ENCODE assay signal across 8 cellular contexts in the genomic region with DNA sequence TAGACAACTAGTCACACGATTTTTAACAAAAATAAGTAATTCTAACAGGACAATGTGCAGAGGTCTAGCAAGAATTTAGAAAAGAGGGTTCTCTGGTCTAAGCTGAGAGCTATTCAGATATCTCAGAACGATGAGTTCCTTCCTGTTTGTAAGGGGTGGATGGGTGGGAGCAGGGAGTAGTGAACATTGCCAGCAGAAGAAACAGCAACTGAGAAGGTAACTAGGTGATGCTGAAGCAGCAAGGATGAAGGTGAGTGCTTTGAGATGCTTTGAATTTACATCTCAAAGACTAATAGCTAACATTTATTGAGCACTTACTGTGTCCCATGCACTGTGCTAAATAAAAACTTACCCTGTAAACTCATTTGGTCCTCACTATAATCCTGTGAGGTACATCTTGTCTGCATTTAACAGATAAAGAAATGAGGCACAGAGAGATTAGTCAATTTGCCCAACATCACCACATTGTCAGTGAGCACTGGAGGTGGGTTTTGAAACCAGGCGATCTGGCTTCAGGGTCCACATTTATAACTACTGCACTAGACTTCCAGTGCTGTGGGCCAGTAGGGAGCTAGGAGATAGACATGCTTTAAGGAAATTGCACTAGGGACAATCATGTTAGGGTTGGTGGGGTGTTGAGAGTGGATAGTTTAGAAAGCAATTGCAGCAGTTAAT. TPM values are rescaled to one million over a fixed set of nuclear protein-coding genes. Genes with fewer than 3 reads are reported as not detected.
DNase-seq lines count a peak whose midpoint lies in the region; ATAC-seq, FAIRE-seq and TF ChIP-seq lines count a peak whose summit lies in the region.

No MANE protein-coding gene starts in this region.

- H3K27ac ChIP-seq in HUES48 (ENCODE audit: low read depth, low read length) (peak overlapping the region; percentile 48), astrocyte (ENCODE audit: low read depth, low read length) (no peak overlapping the region), neural progenitor cell (no peak overlapping the region)

- H3K27ac Mint-ChIP-seq in astrocyte (ENCODE audit: unreplicated experiment) (peak overlapping the region; percentile 5), osteocyte (ENCODE audit: unreplicated experiment) (peak overlapping the region; percentile 24), neural progenitor cell (no peak overlapping the region)

- H3F3A ChIP-seq in neural progenitor cell (ENCODE audit: low read depth), result peaks cover 57% of the 10 kb centered on the region

- H3K27me3 Mint-ChIP-seq in astrocyte (ENCODE audit: low read depth, unreplicated experiment), result no peaks in the 10 kb centered on the region
- peaks cover 22% of the 10 kb centered on the region for H3K27me3 Mint-ChIP-seq in osteocyte (ENCODE audit: unreplicated experiment)
- H3K27me3 Mint-ChIP-seq in neural progenitor cell (ENCODE audit: insufficient read depth, low read depth), result peaks cover 12% of the 10 kb centered on the region

- peak overlapping the region; percentile 23 for H3K4me3 Mint-ChIP-seq in astrocyte (ENCODE audit: unreplicated experiment)
- H3K4me3 Mint-ChIP-seq in osteocyte (ENCODE audit: unreplicated experiment), result no peak overlapping the region
- H3K4me3 Mint-ChIP-seq in neural progenitor cell, result no peak overlapping the region

- no peaks in the 10 kb centered on the region for H3K9me3 Mint-ChIP-seq in astrocyte (ENCODE audit: unreplicated experiment)
- H3K9me3 Mint-ChIP-seq in osteocyte (ENCODE audit: unreplicated experiment), result no peaks in the 10 kb centered on the region
- H3K9me3 Mint-ChIP-seq in neural progenitor cell, result no peaks in the 10 kb centered on the region

- peaks cover 20% of the 10 kb centered on the region for H3K4me1 Mint-ChIP-seq in astrocyte (ENCODE audit: low read depth, unreplicated experiment)
- peaks cover 1% of the 10 kb centered on the region for H3K4me1 Mint-ChIP-seq in osteocyte (ENCODE audit: unreplicated experiment)
- peaks cover 5% of the 10 kb centered on the region for H3K4me1 Mint-ChIP-seq in neural progenitor cell

- no peak for DNase-seq in activated CD4-positive, CD25-positive, alpha-beta regulatory T cell treated with anti-CD3 and anti-CD28 coated beads, Interleukin-2, amount 50 U/mL, for 72 hours
- DNase-seq in astrocyte (ENCODE audit: low read depth) (no peak), osteocyte (ENCODE audit: extremely low spot score, unreplicated experiment) (no peak), NCI-H82 (lab: John Stamatoyannopoulos, UW) (no peak), neural progenitor cell (ENCODE audit: low spot score) (no peak), SHP77 (lab: John Stamatoyannopoulos, UW) (no peak)

- no peak for TF ChIP-seq CTCF in astrocyte (IDR thresholded peaks at IDR 0.05; ENCODE audit: insufficient read depth, low read depth, low read length)
- TF ChIP-seq CTCF in osteocyte (IDR thresholded peaks at IDR 0.05), result no peak
- TF ChIP-seq CTCF in neural progenitor cell (IDR thresholded peaks at IDR 0.05), result no peak

- H3K79me2 ChIP-seq in astrocyte (ENCODE audit: insufficient read depth, low read length) (peaks cover 18% of the 10 kb centered on the region), neural progenitor cell (ENCODE audit: low read depth) (peaks cover 19% of the 10 kb centered on the region)

- H2AFZ ChIP-seq in astrocyte (ENCODE audit: low read depth, low read length) (no peak overlapping the region), neural progenitor cell (replicated peaks) (no peak overlapping the region)

- H3K4me1 ChIP-seq in HUES48 (ENCODE audit: control insufficient read depth, insufficient read depth, low read length) (peaks cover 7% of the 10 kb centered on the region), astrocyte (ENCODE audit: insufficient read depth, low read length) (no peaks in the 10 kb centered on the region), neural progenitor cell (no peaks in the 10 kb centered on the region)

- FAIRE-seq in astrocyte (lab: Jason Lieb, UNC), result no peak

- ATAC-seq in activated CD4-positive, CD25-positive, alpha-beta regulatory T cell treated with anti-CD3 and anti-CD28 coated beads, Interleukin-2, amount 50 U/mL, for 24 hours, result peak; percentile 25

- H3K9ac ChIP-seq in HUES48 (ENCODE audit: low read depth, low read length), result no peak overlapping the region
- no peak overlapping the region for H3K9ac ChIP-seq in astrocyte (ENCODE audit: low read length)
- H3K9ac ChIP-seq in neural progenitor cell, result no peak overlapping the region

- peaks cover 56% of the 10 kb centered on the region for H4K20me1 ChIP-seq in astrocyte (ENCODE audit: insufficient read depth, low read length)
- peaks cover 54% of the 10 kb centered on the region for H4K20me1 ChIP-seq in neural progenitor cell (ENCODE audit: low read depth)

- no peaks in the 10 kb centered on the region for H3K27me3 ChIP-seq in HUES48 (ENCODE audit: control insufficient read depth, insufficient read depth, low read length)
- peaks cover 10% of the 10 kb centered on the region for H3K27me3 ChIP-seq in astrocyte (ENCODE audit: insufficient read depth, low read length)
- no peaks in the 10 kb centered on the region for H3K27me3 ChIP-seq in neural progenitor cell

- H3K4me2 ChIP-seq in astrocyte (ENCODE audit: low read length) (no peak overlapping the region), neural progenitor cell (no peak overlapping the region)

- peaks cover 28% of the 10 kb centered on the region for H3K36me3 ChIP-seq in HUES48 (ENCODE audit: control insufficient read depth, insufficient read depth, low read length)
- H3K36me3 ChIP-seq in astrocyte (ENCODE audit: insufficient read depth, low read length), result peaks cover 38% of the 10 kb centered on the region
- H3K36me3 ChIP-seq in neural progenitor cell, result peaks cover 13% of the 10 kb centered on the region

- H3K36me3 Mint-ChIP-seq in astrocyte (ENCODE audit: low read depth, unreplicated experiment), result peaks cover 20% of the 10 kb centered on the region
- peaks cover 26% of the 10 kb centered on the region for H3K36me3 Mint-ChIP-seq in osteocyte (ENCODE audit: unreplicated experiment)
- H3K36me3 Mint-ChIP-seq in neural progenitor cell, result peaks cover 23% of the 10 kb centered on the region

- H3K4me3 ChIP-seq in HUES48 (ENCODE audit: low read depth, low read length) (no peak overlapping the region), astrocyte (ENCODE audit: insufficient read depth, low read depth, low read length) (no peak overlapping the region), neural progenitor cell (no peak overlapping the region)

- H3K9me3 ChIP-seq in HUES48 (ENCODE audit: control insufficient read depth, insufficient read depth, low read length) (no peaks in the 10 kb centered on the region), astrocyte (ENCODE audit: insufficient read depth, low read depth, low read length) (no peaks in the 10 kb centered on the region), neural progenitor cell (ENCODE audit: low read depth) (no peaks in the 10 kb centered on the region)

RNA-seq across cellular contexts. Expression of a gene that starts 15.7 kb away (rescaled TPM):
- 213 and 234 TPM in 2 replicates for total RNA-seq in astrocyte
- total RNA-seq in osteocyte, result 166 and 168 TPM in 2 replicates
- total RNA-seq in neural progenitor cell (ENCODE audit: low replicate concordance), result 202 and 211 TPM in 2 replicates

RNA-seq across cellular contexts. Expression of a gene that starts 25.3 kb away (rescaled TPM):
- 0.48 and 0.89 TPM in 2 replicates for total RNA-seq in astrocyte
- not detected in 2 replicates for total RNA-seq in osteocyte
- 38.0 and 52.2 TPM in 2 replicates for total RNA-seq in neural progenitor cell (ENCODE audit: low replicate concordance)

RNA-seq across cellular contexts. Expression of a gene that starts 31.2 kb away (rescaled TPM):
- 5.2 and 8.1 TPM in 2 replicates for total RNA-seq in astrocyte
- total RNA-seq in osteocyte, result 1.3 and 3.0 TPM in 2 replicates
- total RNA-seq in neural progenitor cell (ENCODE audit: low replicate concordance), result 5.1 and 11.9 TPM in 2 replicates

RNA-seq across cellular contexts. Expression of a gene that starts 43.3 kb away (rescaled TPM):
- total RNA-seq in astrocyte (0.11 and 0.24 TPM in 2 replicates), osteocyte (not detected in 2 replicates), neural progenitor cell (ENCODE audit: low replicate concordance) (4.3 and 4.5 TPM in 2 replicates)

Comparison
In these comparisons a context has a peak if more than half of its experiments do, and no peak if none do; other contexts are left out.
1. RNA of a gene that starts 25.3 kb away (total RNA-seq): 38.0 to 52.2 TPM in neural progenitor cell; 0.48 to 0.89 TPM in astrocyte and not detected in osteocyte; every median in the first group is over 10 times any median in the second.